In genomic region chr17:37179893-37180292, GRCh38 we compare ENCODE assay signal across 17 cellular contexts.
DNase-seq lines count a peak whose midpoint lies in the region; ATAC-seq, FAIRE-seq and TF ChIP-seq lines count a peak whose summit lies in the region.
"Had no signal": no experiment of that assay in that cellular context is flagged by ENCODE, and none has a peak within 500 bp of the region (broad histone marks: within the 10 kb centered on the region; RNA-seq: fewer than 3 reads in every experiment).

No MANE protein-coding gene starts in this region.

- H3K36me3 ChIP-seq in endothelial cell of umbilical vein (ENCODE audit: control insufficient read depth in 2 of 2, extremely low read depth in 1 of 2, insufficient read depth in 2 of 2, low read length in 2 of 2) (peaks cover 4 to 6% of the 10 kb centered on the region in 2 experiments), mesendoderm (ENCODE audit: control insufficient read depth, insufficient read depth, low read length) (peaks cover 6% of the 10 kb centered on the region)

- no peaks in the 10 kb centered on the region for H3K9me1 ChIP-seq in endothelial cell of umbilical vein (replicated peaks; ENCODE audit: control insufficient read depth, extremely low read depth, insufficient read depth, low read length)

- no peaks in the 10 kb centered on the region for H3K79me1 ChIP-seq in mesendoderm (ENCODE audit: low read length)

- H3K27me3 ChIP-seq in endothelial cell of umbilical vein (ENCODE audit: control insufficient read depth in 2 of 2, insufficient read depth in 2 of 2, low read length in 2 of 2) (no peaks in the 10 kb centered on the region), mesendoderm (ENCODE audit: insufficient read depth, low read length, poor library complexity) (no peaks in the 10 kb centered on the region)
- H3K27me3 ChIP-seq: BLaER1 treated with 17β-estradiol and CSF1 and Interleukin-3, amounts not matched to agents 10 nM and 100 nM; cardiac muscle cell; right atrium auricular region; stomach had no signal

- no peak overlapping the region for H2BK15ac ChIP-seq in mesendoderm (replicated peaks; ENCODE audit: low read depth)

- no peak overlapping the region for H2BK120ac ChIP-seq in mesendoderm (ENCODE audit: low read depth, low read length)

- H2AFZ ChIP-seq in endothelial cell of umbilical vein (ENCODE audit: low read depth, low read length): no peak overlapping the region

- H3K4me3 ChIP-seq in endothelial cell of umbilical vein (replicated peaks in 1 of 3; ENCODE audit: insufficient read depth in 1 of 3, low read depth in 1 of 3, low read length in 3 of 3) (no peak overlapping the region), mesendoderm (ENCODE audit: low read length) (no peak overlapping the region)
- H3K4me3 ChIP-seq: BLaER1 treated with 17β-estradiol and CSF1 and Interleukin-3, amounts not matched to agents 10 nM and 100 nM; cardiac muscle cell; right atrium auricular region; stomach had no signal

- H3K18ac ChIP-seq in mesendoderm (ENCODE audit: low read length): no peak overlapping the region

- H3K4me2 ChIP-seq in endothelial cell of umbilical vein (ENCODE audit: insufficient read depth, low read length) (peak overlapping the region; percentile 83), mesendoderm (ENCODE audit: low read length) (no peak overlapping the region)
- H3K4me2 ChIP-seq: BLaER1 treated with 17β-estradiol and CSF1 and Interleukin-3, amounts not matched to agents 10 nM and 100 nM had no signal

- WGBS in mesendoderm (ENCODE audit: extremely low coverage, insufficient coverage, low lambda C conversion rate): no CpG with 5 or more reads among the region's 1 CpG

- dilution Hi-C loops in endothelial cell of umbilical vein (cut with MboI; ENCODE audit: extremely low pct_ligation_motif_present, low sequenced_read_pairs): no loop called here

- H2BK5ac ChIP-seq in mesendoderm (ENCODE audit: low read length): no peak overlapping the region

- H3K56ac ChIP-seq in mesendoderm (ENCODE audit: low read length): no peak overlapping the region

- DNase-seq in ELR (ENCODE audit: low read depth): peak; percentile 94
- peak; percentile 38 for DNase-seq in RPMI7951 (ENCODE audit: low read depth)
- peak; percentile 82 for DNase-seq in endothelial cell of umbilical vein (ENCODE audit: low read depth, low spot score)
- DNase-seq in mesendoderm: peak; percentile 43
- no peak for DNase-seq in GM12891 (ENCODE audit: insufficient read length, low spot score)
- DNase-seq in DMS153 (lab: John Stamatoyannopoulos, UW): no peak
- DNase-seq: activated CD4-positive, alpha-beta T cell treated with anti-CD3 and anti-CD28 coated beads for 48 hours; GF-D8; Karpas-422; NCI-H2081 treated with DMSO at 0.1 percent for 48 hours; stomach; T-cell had no signal

- H4K8ac ChIP-seq in mesendoderm (ENCODE audit: low read depth, low read length): no peak overlapping the region

- H3K4me1 ChIP-seq in endothelial cell of umbilical vein (ENCODE audit: control insufficient read depth, extremely low read depth, insufficient read depth, low read length): peaks cover 35% of the 10 kb centered on the region
- no peaks in the 10 kb centered on the region for H3K4me1 ChIP-seq in mesendoderm (ENCODE audit: control insufficient read depth, low read depth, low read length)
- H3K4me1 ChIP-seq: BLaER1 treated with 17β-estradiol and CSF1 and Interleukin-3, amounts not matched to agents 10 nM and 100 nM; right atrium auricular region; stomach had no signal

- H4K5ac ChIP-seq in mesendoderm (ENCODE audit: low read length): no peak overlapping the region

- no peak overlapping the region for H2AK5ac ChIP-seq in mesendoderm (ENCODE audit: low read length)

- FAIRE-seq in endothelial cell of umbilical vein (lab: Jason Lieb, UNC): no peak
- FAIRE-seq in GM12891 (lab: Jason Lieb, UNC): no peak

- TF ChIP-seq CTCF in endothelial cell of umbilical vein (IDR thresholded peaks at IDR 0.05; ENCODE audit: extremely low read depth in 1 of 2, insufficient read depth in 1 of 2, low read depth in 1 of 2, low read length in 2 of 2): no peak

- CTCF ChIA-PET in endothelial cell of umbilical vein (lab: Charles Lee): interaction anchor here (0.6 to 1.7 kb wide), 14 partner anchors 9 to 551 kb away, joined by 3 to 12 read pairs (median 4); no protein-coding TSS in a partner anchor

- H3K27ac ChIP-seq in endothelial cell of umbilical vein (ENCODE audit: insufficient read depth, low read depth, low read length) (peak overlapping the region; percentile 67), mesendoderm (ENCODE audit: low read depth, low read length) (no peak overlapping the region)
- H3K27ac ChIP-seq: BLaER1 treated with 17β-estradiol and CSF1 and Interleukin-3, amounts not matched to agents 10 nM and 100 nM; cardiac muscle cell; right atrium auricular region; stomach had no signal

- H3K9ac ChIP-seq in endothelial cell of umbilical vein (replicated peaks; ENCODE audit: extremely low read depth, insufficient read depth, low read length) (peak overlapping the region; percentile 48), mesendoderm (ENCODE audit: low read length) (no peak overlapping the region)
- H3K9ac ChIP-seq: BLaER1 treated with 17β-estradiol and CSF1 and Interleukin-3, amounts not matched to agents 10 nM and 100 nM had no signal

- H3K79me2 ChIP-seq in endothelial cell of umbilical vein (ENCODE audit: control insufficient read depth, insufficient read depth, low read length) (no peaks in the 10 kb centered on the region), mesendoderm (ENCODE audit: control insufficient read depth, insufficient read depth, low read length) (no peaks in the 10 kb centered on the region)

- no peaks in the 10 kb centered on the region for H3K9me3 ChIP-seq in endothelial cell of umbilical vein (replicated peaks; ENCODE audit: control insufficient read depth, insufficient read depth, low read length)
- H3K9me3 ChIP-seq: BLaER1 treated with 17β-estradiol and CSF1 and Interleukin-3, amounts not matched to agents 10 nM and 100 nM; right atrium auricular region; stomach had no signal

- BruUV-seq in endothelial cell of umbilical vein (replicated peaks; lab: Mats Ljungman, UMichigan): no TSS peak

- no peak overlapping the region for H3K23ac ChIP-seq in mesendoderm (ENCODE audit: low read length)

- TF ChIP-seq POLR2A in endothelial cell of umbilical vein (IDR thresholded peaks at IDR 0.05; ENCODE audit: low read depth, low read length): no peak
- no peak for TF ChIP-seq POLR2A in GM12891 (IDR thresholded peaks at IDR 0.05; ENCODE audit: low read depth, low read length)

- ATAC-seq in GM21825 (IDR thresholded peaks at IDR 0.05; ENCODE audit: unreplicated experiment) (no peak), GM21576 (IDR thresholded peaks at IDR 0.05; ENCODE audit: unreplicated experiment) (no peak)
- ATAC-seq: T-cell had no signal

- H4K20me1 ChIP-seq in endothelial cell of umbilical vein (replicated peaks; ENCODE audit: control insufficient read depth, extremely low read depth, insufficient read depth, low read length): no peaks in the 10 kb centered on the region

- POLR2A ChIA-PET in endothelial cell of umbilical vein (lab: Charles Lee): no interaction called here

- H3K4ac ChIP-seq in mesendoderm (ENCODE audit: low read depth, low read length): no peak overlapping the region

- intact Hi-C loops in endothelial cell of umbilical vein (cut with micrococcal nuclease): no loop called here

TF ChIP-seq in endothelial cell of umbilical vein, 7 proteins besides CTCF, POLR2A, EP300 and RAD21:
- TF ChIP-seq GATA2 (IDR thresholded peaks at IDR 0.05; ENCODE audit: insufficient read depth, insufficient read length, low read depth, low read length): no peak
- peak; percentile 48 for TF ChIP-seq POLR2AphosphoS5 (IDR thresholded peaks at IDR 0.05; ENCODE audit: insufficient read depth, low read depth, low read length)
- peak; percentile 73 for TF ChIP-seq FOS (IDR thresholded peaks at IDR 0.05; ENCODE audit: borderline replicate concordance, insufficient read depth, low read length)
- TF ChIP-seq EZH2 (IDR thresholded peaks at IDR 0.05; ENCODE audit: borderline replicate concordance, low read depth, low read length, severe bottlenecking): no peak
- peak; percentile 84 for TF ChIP-seq JUN (IDR thresholded peaks at IDR 0.05; ENCODE audit: borderline replicate concordance, insufficient read depth, insufficient read length, low read depth)
- TF ChIP-seq MYC (IDR thresholded peaks at IDR 0.05; ENCODE audit: low read depth, low read length): no peak
- TF ChIP-seq MAX (IDR thresholded peaks at IDR 0.05; ENCODE audit: insufficient read depth, insufficient read length): no peak
TF ChIP-seq in endothelial cell of umbilical vein: peak in this region for 3.

TF ChIP-seq in GM12891, 5 proteins besides CTCF, POLR2A, EP300 and RAD21:
- TF ChIP-seq SPI1 (IDR thresholded peaks at IDR 0.05; ENCODE audit: low read depth, low read length): no peak
- no peak for TF ChIP-seq POU2F2 (IDR thresholded peaks at IDR 0.05; ENCODE audit: low read depth, low read length)
- no peak for TF ChIP-seq POLR2AphosphoS5 (IDR thresholded peaks at IDR 0.05; ENCODE audit: low read depth, low read length)
- no peak for TF ChIP-seq TAF1 (IDR thresholded peaks at IDR 0.05; ENCODE audit: low read depth, low read length)
- no peak for TF ChIP-seq PAX5 (IDR thresholded peaks at IDR 0.05; ENCODE audit: insufficient read depth, low read length, severe bottlenecking)

Comparison
In these comparisons a context has a peak if more than half of its experiments do, and no peak if none do; other contexts are left out.
1. DNase-seq: peak in ELR (single experiment), RPMI7951 (single experiment), endothelial cell of umbilical vein (single experiment) and mesendoderm (single experiment); none in GM12891 (single experiment) and DMS153 (single experiment).